ENCODE assay signal across 8 cellular contexts in the genomic region with DNA sequence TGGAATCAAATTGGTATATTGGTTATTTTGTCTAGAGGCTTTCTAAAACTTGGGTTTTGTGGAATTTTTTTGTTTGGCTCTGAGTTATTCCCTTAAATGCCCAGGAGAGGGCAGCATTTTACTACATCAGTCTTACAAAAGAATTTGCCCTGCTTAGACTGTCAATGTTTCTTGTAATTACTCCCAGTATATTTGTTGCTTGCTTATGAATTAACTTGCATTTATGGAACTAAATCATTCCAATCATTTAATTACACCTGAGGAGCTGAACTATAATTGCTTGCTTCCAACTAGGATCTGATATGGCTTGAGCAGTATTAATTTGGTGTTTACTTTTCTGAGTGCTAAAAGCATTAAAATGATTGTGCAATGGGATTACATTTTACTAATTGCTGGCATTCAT.
A peak's percentile ranks its signal among the peaks of the same experiment; 100 is the strongest.
DNase-seq lines count a peak whose midpoint lies in the region; ATAC-seq, FAIRE-seq and TF ChIP-seq lines count a peak whose summit lies in the region.

No MANE protein-coding gene starts in this region.

- no peaks in the 10 kb centered on the region for H3K4me1 ChIP-seq in tibial artery

- peak; percentile 60 for TF ChIP-seq CTCF in AG09319 (IDR thresholded peaks at IDR 0.05; ENCODE audit: low read depth, low read length)
- TF ChIP-seq CTCF in WERI-Rb-1 (IDR thresholded peaks at IDR 0.05; ENCODE audit: low read depth, low read length), result peak; percentile 24; the same call in 1 of the 2 replicates
- TF ChIP-seq CTCF in tibial artery (IDR thresholded peaks at IDR 0.05), result peak; percentile 54 to 79

- FAIRE-seq in GM18507 (lab: Jason Lieb, UNC), result peak; percentile 12

- DNase-seq in AG09319 (ENCODE audit: extremely low read depth, low read depth) (peak; percentile 27), GM18507 (ENCODE audit: extremely low spot score, insufficient read length, low read depth) (no peak), NCI-H1694 (lab: John Stamatoyannopoulos, UW) (peak; percentile 63), WERI-Rb-1 (no peak), iPS DF 4.7 (ENCODE audit: extremely low read depth, low spot score) (peak; percentile 16), tibial artery (no peak)
- no peak for DNase-seq in activated effector memory CD4-positive, alpha-beta T cell treated with anti-CD3 and anti-CD28 coated beads, Interleukin-2, amount 50 U/mL, for 16 hours

- no peaks in the 10 kb centered on the region for H3K27me3 ChIP-seq in WERI-Rb-1 (ENCODE audit: insufficient read depth, low read depth, severe bottlenecking)
- no peaks in the 10 kb centered on the region for H3K27me3 ChIP-seq in tibial artery

- no peak overlapping the region for H3K4me3 ChIP-seq in WERI-Rb-1 (ENCODE audit: low read depth, low read length)
- H3K4me3 ChIP-seq in tibial artery, result no peak overlapping the region

- H3K27ac ChIP-seq in WERI-Rb-1 (no peak overlapping the region), tibial artery (no peak overlapping the region)

- H3K9me3 ChIP-seq in WERI-Rb-1 (ENCODE audit: severe bottlenecking), result no peaks in the 10 kb centered on the region
- no peaks in the 10 kb centered on the region for H3K9me3 ChIP-seq in tibial artery

- intact Hi-C loops in tibial artery (cut with DNase I; ENCODE audit: low total_unique reads), result loop anchor here (10.0 kb wide), 1 partner anchor 348 kb away; a partner anchor contains a TSS

- no peaks in the 10 kb centered on the region for H3K36me3 ChIP-seq in WERI-Rb-1
- H3K36me3 ChIP-seq in tibial artery, result peaks cover 0 to 9% (median 0%) of the 10 kb centered on the region in 3 donors

- ATAC-seq in GM21825 (IDR thresholded peaks at IDR 0.05; ENCODE audit: unreplicated experiment), result no peak

Comparison
In these comparisons a context has a peak if more than half of its experiments do, and no peak if none do; other contexts are left out.
1. DNase-seq: peak in AG09319 (single experiment), NCI-H1694 (single experiment) and iPS DF 4.7 (single experiment); none in GM18507 (single experiment), WERI-Rb-1 (single experiment), tibial artery (0 of 2) and activated effector memory CD4-positive, alpha-beta T cell treated with anti-CD3 and anti-CD28 coated beads, Interleukin-2, amount 50 U/mL, for 16 hours (single experiment).
2. Peak in every context shown above with its lines, with median percentiles within 50 percentile points of each other: CTCF ChIP-seq.